27 cellular contexts compared by ENCODE assay signal in genomic region chr6:86203044-86203443, GRCh38.
DNase-seq lines count a peak whose midpoint lies in the region; ATAC-seq and TF ChIP-seq lines count a peak whose summit lies in the region.
"Had no signal": no experiment of that assay in that cellular context is flagged by ENCODE, and none has a peak within 500 bp of the region (broad histone marks: within the 10 kb centered on the region; RNA-seq: fewer than 3 reads in every experiment).

No MANE protein-coding gene starts in this region.

- H3K4me1 Mint-ChIP-seq in MCF 10A (ENCODE audit: insufficient read depth, unreplicated experiment), result no peaks in the 10 kb centered on the region
- H3K4me1 Mint-ChIP-seq in effector memory CD8-positive, alpha-beta T cell (ENCODE audit: low read depth in 2 of 2), result no peaks in the 10 kb centered on the region
- H3K4me1 Mint-ChIP-seq: activated CD4-positive, alpha-beta T cell treated with anti-CD3 and anti-CD28 coated beads for 36 hours had no signal

- H3K4me3 Mint-ChIP-seq in MCF 10A (ENCODE audit: unreplicated experiment), result no peak overlapping the region
- no peak overlapping the region for H3K4me3 Mint-ChIP-seq in effector memory CD8-positive, alpha-beta T cell
- H3K4me3 Mint-ChIP-seq: activated CD4-positive, alpha-beta T cell treated with anti-CD3 and anti-CD28 coated beads for 36 hours; activated T-cell treated with anti-CD3 and anti-CD28 coated beads, Interleukin-2, amount 50 U/mL, for 24 hours had no signal

- H3K4me3 ChIP-seq in iPS-15b (ENCODE audit: low read depth, low read length), result no peak overlapping the region
- H3K4me3 ChIP-seq: BLaER1 treated with 17β-estradiol and CSF1 and Interleukin-3, amounts not matched to agents 10 nM and 100 nM; body of pancreas; vagina had no signal

- peaks cover 8% of the 10 kb centered on the region for H3K4me1 ChIP-seq in iPS-15b (ENCODE audit: control insufficient read depth, insufficient read depth, low read length)
- H3K4me1 ChIP-seq: body of pancreas, Caco-2, vagina had no signal

- CTCF ChIA-PET in MCF 10A (lab: Yijun Ruan, JAX), result no interaction called here

- H3K27me3 Mint-ChIP-seq in MCF 10A (ENCODE audit: insufficient read depth, unreplicated experiment), result no peaks in the 10 kb centered on the region
- H3K27me3 Mint-ChIP-seq in effector memory CD8-positive, alpha-beta T cell, result no peaks in the 10 kb centered on the region
- H3K27me3 Mint-ChIP-seq: activated CD4-positive, alpha-beta T cell treated with anti-CD3 and anti-CD28 coated beads for 36 hours; activated T-cell treated with anti-CD3 and anti-CD28 coated beads, Interleukin-2, amount 50 U/mL, for 24 hours had no signal

- peaks cover 20% of the 10 kb centered on the region for H3K9me3 Mint-ChIP-seq in MCF 10A (ENCODE audit: unreplicated experiment)
- peaks cover 10% of the 10 kb centered on the region in 2 donors for H3K9me3 Mint-ChIP-seq in effector memory CD8-positive, alpha-beta T cell

- peak overlapping the region; percentile 17 for H3K9ac ChIP-seq in iPS-15b (ENCODE audit: low read depth, low read length)
- H3K9ac ChIP-seq: BLaER1 treated with 17β-estradiol and CSF1 and Interleukin-3, amounts not matched to agents 10 nM and 100 nM had no signal

- no peak overlapping the region for H3K27ac Mint-ChIP-seq in MCF 10A (ENCODE audit: low read depth, unreplicated experiment)
- no peak overlapping the region for H3K27ac Mint-ChIP-seq in effector memory CD8-positive, alpha-beta T cell
- H3K27ac Mint-ChIP-seq: activated CD4-positive, alpha-beta T cell treated with anti-CD3 and anti-CD28 coated beads for 36 hours; activated T-cell treated with anti-CD3 and anti-CD28 coated beads, Interleukin-2, amount 50 U/mL, for 24 hours had no signal

- DNase-seq in MCF 10A (ENCODE audit: unreplicated experiment) (no peak), NCI-H1092 (lab: John Stamatoyannopoulos, UW) (no peak)
- no peak for DNase-seq in effector memory CD8-positive, alpha-beta T cell
- DNase-seq: activated CD4-positive, alpha-beta T cell treated with anti-CD3 and anti-CD28 coated beads for 36 hours; activated gamma-delta T cell treated with Interleukin-2 at 50 U/mL for 16 hours; activated T-cell treated with anti-CD3 and anti-CD28 coated beads, Interleukin-2, amount 50 U/mL, for 24 hours; body of pancreas; Caco-2; cerebellar nuclear complex; DMS79 treated with DMSO at 0.1 percent for 48 hours; glutamatergic neuron; GOT3; NCI-H1048; NCI-H187 treated with DMSO at 0.1 percent for 48 hours; NCI-H524 treated with DMSO at 0.1 percent for 48 hours; SIG-M5; stimulated activated CD4-positive, alpha-beta T cell treated with anti-CD3 and anti-CD28 coated beads, Interleukin-15, amount 100 ng/mL, for 24 hours; stimulated activated naive CD8-positive, alpha-beta T cell treated with anti-CD3 and anti-CD28 coated beads, Interleukin-15, Interleukin-2, amounts not matched to agents 100 U/mL and 50 U/mL, for 24 hours had no signal

- TF ChIP-seq CTCF in MCF 10A (IDR thresholded peaks at IDR 0.05; ENCODE audit: unreplicated experiment), result no peak

- intact Hi-C loops in MCF 10A (cut with micrococcal nuclease), result no loop called here

- no peaks in the 10 kb centered on the region for H3K27me3 ChIP-seq in iPS-15b (ENCODE audit: control insufficient read depth, insufficient read depth, low read length)
- H3K27me3 ChIP-seq: BLaER1 treated with 17β-estradiol and CSF1 and Interleukin-3, amounts not matched to agents 10 nM and 100 nM; body of pancreas; vagina had no signal

- POLR2A ChIA-PET in MCF 10A (lab: Yijun Ruan, JAX), result no interaction called here

- ATAC-seq in GM18870 (IDR thresholded peaks at IDR 0.05; ENCODE audit: unreplicated experiment) (peak; percentile 75), GM21576 (IDR thresholded peaks at IDR 0.05; ENCODE audit: unreplicated experiment) (peak; percentile 71), HG03139 (IDR thresholded peaks at IDR 0.05; ENCODE audit: unreplicated experiment) (peak; percentile 82), GM21381 (IDR thresholded peaks at IDR 0.05; ENCODE audit: unreplicated experiment) (no peak)
- ATAC-seq in effector memory CD8-positive, alpha-beta T cell (replicated peaks), result no peak
- ATAC-seq: activated CD4-positive, alpha-beta T cell treated with anti-CD3 and anti-CD28 coated beads for 36 hours; body of pancreas; Panc1; sciatic nerve; stimulated activated naive CD8-positive, alpha-beta T cell treated with anti-CD3 and anti-CD28 coated beads, Interleukin-15, Interleukin-2, amounts not matched to agents 100 U/mL and 50 U/mL, for 24 hours had no signal

- H3K36me3 Mint-ChIP-seq in MCF 10A (ENCODE audit: insufficient read depth, unreplicated experiment), result no peaks in the 10 kb centered on the region
- no peaks in the 10 kb centered on the region for H3K36me3 Mint-ChIP-seq in effector memory CD8-positive, alpha-beta T cell (ENCODE audit: insufficient read depth)

- no TSS peak for BruUV-seq in MCF 10A (replicated peaks; lab: Mats Ljungman, UMichigan)

- no peaks in the 10 kb centered on the region for H3K36me3 ChIP-seq in iPS-15b (ENCODE audit: control insufficient read depth, insufficient read depth, low read length)
- H3K36me3 ChIP-seq: BLaER1 treated with 17β-estradiol and CSF1 and Interleukin-3, amounts not matched to agents 10 nM and 100 nM; vagina had no signal

- H3K9me3 ChIP-seq in iPS-15b (ENCODE audit: control insufficient read depth, insufficient read depth, low read length), result no peaks in the 10 kb centered on the region
- H3K9me3 ChIP-seq: body of pancreas, Caco-2, vagina had no signal

Comparison
In these comparisons a context has a peak if more than half of its experiments do, and no peak if none do; other contexts are left out.
1. ATAC-seq: peak in GM18870 (single experiment), GM21576 (single experiment) and HG03139 (single experiment); none in GM21381 (single experiment) and effector memory CD8-positive, alpha-beta T cell (single experiment).